ENCODE assay signal across 8 cellular contexts in genomic region chr22:48418831-48419230, GRCh38.
"Had no signal": no experiment of that assay in that cellular context is flagged by ENCODE, and none has a peak within 500 bp of the region (broad histone marks: within the 10 kb centered on the region; RNA-seq: fewer than 3 reads in every experiment).

No MANE protein-coding gene starts in this region.

- H3K4me3 ChIP-seq: GM23338, K562 had no signal

- FAIRE-seq: H1, H54, HTR-8/SVneo, K562 had no signal

- ATAC-seq: GM23338, K562 had no signal

- H3K9me3 Mint-ChIP-seq: GM23338, H9 had no signal

- H3K4me2 ChIP-seq: GM23338 had no signal

- DNase-seq: H9, HCEC 1CT, IMR-90 had no signal

- H2AFZ ChIP-seq: GM23338 had no signal

- H3K27ac Mint-ChIP-seq: GM23338, H9 had no signal

- H3K4me3 Mint-ChIP-seq: GM23338, H9 had no signal
